ENCODE assay signal across 8 cellular contexts in genomic region chr9:123637940-123638634, GRCh38.
DNase-seq lines count a peak whose midpoint lies in the region; ATAC-seq, FAIRE-seq and TF ChIP-seq lines count a peak whose summit lies in the region.

No MANE protein-coding gene starts in this region.

- H4K20me1 ChIP-seq in K562 (replicated peaks; ENCODE audit: control insufficient read depth, insufficient read depth, low read length), result 0 out of 2 replicates have a peak, but pooled peaks cover 5% of the 10 kb centered on the region

- H3K4me1 ChIP-seq in K562 (replicated peaks in 1 of 2; ENCODE audit: control insufficient read depth in 2 of 2, insufficient read depth in 2 of 2, low read length in 2 of 2) (peaks cover 7 to 9% of the 10 kb centered on the region in 2 experiments; a peak in 3 of 5 replicates), uterus (no peaks in the 10 kb centered on the region)

- TF ChIP-seq CTCF in K562 (IDR thresholded peaks at IDR 0.05 in 2 of 3, conservative IDR thresholded peaks at IDR 0.05 in 1 of 3; ENCODE audit: insufficient read depth in 2 of 3, low read depth in 1 of 3, low read length in 3 of 3) (no peak), glutamatergic neuron (IDR thresholded peaks at IDR 0.05; ENCODE audit: partially characterized antibody, unreplicated experiment) (no peak), uterus (IDR thresholded peaks at IDR 0.05) (no peak)

- H3K36me3 ChIP-seq in MG63 (no peaks in the 10 kb centered on the region), K562 (ENCODE audit: control insufficient read depth, insufficient read depth, low read length) (no peaks in the 10 kb centered on the region), uterus (no peaks in the 10 kb centered on the region)

- H3K79me2 ChIP-seq in K562 (ENCODE audit: control insufficient read depth, insufficient read depth, low read length), result no peaks in the 10 kb centered on the region

- no TSS peak for BruUV-seq in K562 (replicated peaks; lab: Mats Ljungman, UMichigan)

- no peak overlapping the region for H3K4me3 Mint-ChIP-seq in glutamatergic neuron (ENCODE audit: unreplicated experiment)

- no peak overlapping the region for H3K9ac ChIP-seq in K562 (ENCODE audit: insufficient read depth in 1 of 2, low read depth in 2 of 2, low read length in 2 of 2)

- no peaks in the 10 kb centered on the region for H3K9me3 Mint-ChIP-seq in glutamatergic neuron (ENCODE audit: unreplicated experiment)

- TF ChIP-seq POLR2A in K562 (conservative IDR thresholded peaks at IDR 0.05), result no peak
- no peak for TF ChIP-seq POLR2A in uterus (IDR thresholded peaks at IDR 0.05)

- H3K4me2 ChIP-seq in K562 (ENCODE audit: insufficient read depth, low read length), result peak overlapping the region; percentile 16; the same call in 1 of the 2 replicates

- peak; percentile 62 for FAIRE-seq in K562 (lab: Jason Lieb, UNC)

- CTCF ChIA-PET in K562 (lab: Yijun Ruan, JAX; ENCODE audit: low intra/inter-chr PET ratio), result no interaction called here

- 0 out of 2 replicates have a peak overlapping the region, but pooled peaks have one; percentile 38 for H2AFZ ChIP-seq in K562 (ENCODE audit: low read depth, low read length)

- no peak for TF ChIP-seq RAD21 in K562 (CRISPR knock-in tag; conservative IDR thresholded peaks at IDR 0.05 in 1 of 2, IDR thresholded peaks at IDR 0.05 in 1 of 2)

- no peaks in the 10 kb centered on the region for H3K27me3 Mint-ChIP-seq in glutamatergic neuron (ENCODE audit: unreplicated experiment)

- WGBS in K562 (ENCODE audit: insufficient coverage, low coverage, missing lambda C conversion rate), result 49% methylated on average over 8 of the region's 10 CpGs

- peaks cover 13% of the 10 kb centered on the region for H3K4me1 Mint-ChIP-seq in glutamatergic neuron (ENCODE audit: low read depth, unreplicated experiment)

- POLR2A ChIA-PET in K562 (lab: Yijun Ruan, JAX), result interaction anchor here (0.8 to 1.4 kb wide), 3 partner anchors 13 to 323 kb away, joined by 3 read pairs; no protein-coding TSS in a partner anchor

- DNase-seq in MG63 (no peak), K562 (ENCODE audit: extremely low read depth in 1 of 4, low spot score in 3 of 4) (peak in 2 of 4 experiments; percentile 20 to 23), skeletal muscle cell (ENCODE audit: low read depth) (no peak), NCI-H2171 treated with DMSO at 0.1 percent for 48 hours (lab: John Stamatoyannopoulos, UW) (no peak), glutamatergic neuron (no peak), uterus (no peak)

- TF ChIP-seq EP300 in K562 (IDR thresholded peaks at IDR 0.05; ENCODE audit: low read length), result no peak

- in situ Hi-C loops in K562 (cut with MboI), result no loop called here

- H3K9me3 ChIP-seq in MG63, result no peaks in the 10 kb centered on the region
- no peaks in the 10 kb centered on the region for H3K9me3 ChIP-seq in K562 (replicated peaks; ENCODE audit: control insufficient read depth, insufficient read depth, low read depth, low read length)
- H3K9me3 ChIP-seq in uterus, result no peaks in the 10 kb centered on the region

- H3K27me3 ChIP-seq in MG63, result no peaks in the 10 kb centered on the region
- H3K27me3 ChIP-seq in K562 (ENCODE audit: control insufficient read depth in 2 of 2, insufficient read depth in 2 of 2, low read length in 2 of 2), result no peaks in the 10 kb centered on the region
- H3K27me3 ChIP-seq in uterus, result no peaks in the 10 kb centered on the region

- intact Hi-C loops in K562 (cut with micrococcal nuclease) (no loop called here), uterus (cut with DNase I; ENCODE audit: low total_unique reads) (no loop called here)

- no peak overlapping the region for H3K27ac Mint-ChIP-seq in glutamatergic neuron (ENCODE audit: unreplicated experiment)

- peak; percentile 44 for ATAC-seq in GM19351 (IDR thresholded peaks at IDR 0.05; ENCODE audit: unreplicated experiment)
- ATAC-seq in K562, result peak; percentile 72
- ATAC-seq in HG03280 (IDR thresholded peaks at IDR 0.05; ENCODE audit: unreplicated experiment), result no peak

- no peaks in the 10 kb centered on the region for H3K36me3 Mint-ChIP-seq in glutamatergic neuron (ENCODE audit: unreplicated experiment)

- H3K4me3 ChIP-seq in MG63 (peak overlapping the region; percentile 30), K562 (no peak overlapping the region), skeletal muscle cell (ENCODE audit: low read depth, low read length) (peak overlapping the region; percentile 12), uterus (no peak overlapping the region)

- no peaks in the 10 kb centered on the region for H3K9me1 ChIP-seq in K562 (ENCODE audit: control insufficient read depth, insufficient read depth, low read length)

- H3K27ac ChIP-seq in K562 (ENCODE audit: extremely low read depth, low read depth, low read length), result no peak overlapping the region
- no peak overlapping the region for H3K27ac ChIP-seq in uterus

TF ChIP-seq in K562, 482 proteins besides CTCF, POLR2A, EP300 and RAD21:
- TF ChIP-seq ZMIZ1 (IDR thresholded peaks at IDR 0.05; ENCODE audit: low read depth in 2 of 2, low read length in 2 of 2), result peak in 1 of 2 experiments; percentile 80; a peak in 2 of 4 replicates
- no peak for TF ChIP-seq ARID1B (IDR thresholded peaks at IDR 0.05)
- peak in 1 of 2 experiments; percentile 99; a peak in 2 of 4 replicates for TF ChIP-seq MLLT1 (IDR thresholded peaks at IDR 0.05)
- TF ChIP-seq RCOR1 (IDR thresholded peaks at IDR 0.05; ENCODE audit: borderline replicate concordance in 1 of 2, low read depth in 2 of 2, low read length in 2 of 2), result 0 out of 4 replicates have a peak, but pooled peaks of 1 of the 2 experiments have one; percentile 16
- no peak for TF ChIP-seq HSF4 (CRISPR knock-in tag; IDR thresholded peaks at IDR 0.05; ENCODE audit: borderline replicate concordance)
- peak in 1 of 2 experiments; percentile 46; a peak in 2 of 4 replicates for TF ChIP-seq FOXK2 (conservative IDR thresholded peaks at IDR 0.05 in 1 of 2, IDR thresholded peaks at IDR 0.05 in 1 of 2; ENCODE audit: low read depth in 2 of 2)
- TF ChIP-seq ZNF668 (CRISPR knock-in tag; IDR thresholded peaks at IDR 0.05), result no peak
- peak; percentile 99 for TF ChIP-seq ZBTB17 (CRISPR knock-in tag; IDR thresholded peaks at IDR 0.05)
- TF ChIP-seq ZNF23 (CRISPR knock-in tag; IDR thresholded peaks at IDR 0.05), result peak; percentile 83
- no peak for TF ChIP-seq HLTF (IDR thresholded peaks at IDR 0.05)

Comparison
In these comparisons a context has a peak if more than half of its experiments do, and no peak if none do; other contexts are left out.
1. H3K4me3 ChIP-seq: peak in MG63 (single experiment) and skeletal muscle cell (single experiment); none in K562 (single experiment) and uterus (0 of 2).